8 cellular contexts compared by ENCODE assay signal in genomic region chr10:126283307-126283706, GRCh38.
"Had no signal": no experiment of that assay in that cellular context is flagged by ENCODE, and none has a peak within 500 bp of the region (broad histone marks: within the 10 kb centered on the region; RNA-seq: fewer than 3 reads in every experiment).

No MANE protein-coding gene starts in this region.

- DNase-seq: H9, HCEC 1CT, KBM-7 had no signal

- H3K27ac ChIP-seq: KMS-11 had no signal

- FAIRE-seq: H1, H54, HTR-8/SVneo had no signal

- H3K4me2 ChIP-seq: GM23338, KMS-11 had no signal

- H3K27ac Mint-ChIP-seq: GM23338, H9 had no signal

- H2AFZ ChIP-seq: GM23338 had no signal

- H3K4me3 Mint-ChIP-seq: GM23338, H9 had no signal

- ATAC-seq: GM23338 had no signal

- H3K9ac ChIP-seq: KMS-11 had no signal

- H3K9me3 Mint-ChIP-seq: GM23338, H9 had no signal

- H3K4me3 ChIP-seq: GM23338 had no signal
